8 cellular contexts compared by ENCODE assay signal in the genomic region with DNA sequence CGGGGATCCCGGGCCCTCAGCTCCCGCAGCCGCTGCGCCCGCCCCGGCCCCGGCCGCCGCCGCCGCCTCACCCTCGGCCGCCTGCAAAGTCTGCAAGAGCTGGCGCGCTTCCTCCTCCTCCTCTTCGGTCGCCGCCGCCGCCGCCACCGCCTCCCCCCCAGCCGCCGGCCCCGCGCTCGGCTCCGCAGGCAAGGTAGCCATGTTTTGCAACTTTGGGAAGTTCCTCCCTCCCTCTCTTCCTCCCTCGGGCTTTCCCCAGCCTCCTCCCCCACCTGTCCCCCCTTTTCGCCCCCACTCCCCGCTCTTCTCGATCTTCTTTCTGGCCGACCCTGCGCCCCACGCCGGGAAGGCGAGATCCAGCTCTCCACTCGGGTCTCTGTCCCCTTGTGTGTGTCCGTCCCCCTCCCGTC. TPM values are rescaled to one million over a fixed set of nuclear protein-coding genes. Genes with fewer than 3 reads are reported as not detected.
DNase-seq lines count a peak whose midpoint lies in the region; ATAC-seq, FAIRE-seq and TF ChIP-seq lines count a peak whose summit lies in the region.

No MANE protein-coding gene starts in this region.

- H3K27me3 ChIP-seq in Panc1 (ENCODE audit: control insufficient read depth, insufficient read depth, low read length), result no peaks in the 10 kb centered on the region
- no peaks in the 10 kb centered on the region for H3K27me3 ChIP-seq in K562 (ENCODE audit: control insufficient read depth in 2 of 2, insufficient read depth in 2 of 2, low read length in 2 of 2)
- peaks cover 0 to 32% (median 0%) of the 10 kb centered on the region in 3 donors for H3K27me3 ChIP-seq in stomach

- FAIRE-seq in K562 (lab: Jason Lieb, UNC) (no peak), kidney (lab: Jason Lieb, UNC) (no peak)

- ATAC-seq in Panc1 (no peak), K562 (no peak), GM21825 (IDR thresholded peaks at IDR 0.05; ENCODE audit: unreplicated experiment) (no peak), GM18505 (IDR thresholded peaks at IDR 0.05; ENCODE audit: unreplicated experiment) (no peak)

- H3K9me1 ChIP-seq in K562 (ENCODE audit: control insufficient read depth, insufficient read depth, low read length), result no peaks in the 10 kb centered on the region

- no peak for TF ChIP-seq EP300 in K562 (IDR thresholded peaks at IDR 0.05; ENCODE audit: low read length)
- TF ChIP-seq EP300 in stomach (IDR thresholded peaks at IDR 0.05), result no peak

- no peaks in the 10 kb centered on the region for H4K20me1 ChIP-seq in K562 (replicated peaks; ENCODE audit: control insufficient read depth, insufficient read depth, low read length)

- H3K4me2 ChIP-seq in K562 (ENCODE audit: insufficient read depth, low read length), result peak overlapping the region; percentile 88

- peak overlapping the region; percentile 66 to 77 for H3K4me3 ChIP-seq in Panc1 (ENCODE audit: low read depth in 2 of 2, low read length in 2 of 2)
- H3K4me3 ChIP-seq in K562, result peak overlapping the region; percentile 56
- H3K4me3 ChIP-seq in kidney (ENCODE audit: low read length in 2 of 2), result peak overlapping the region; percentile 82 to 86
- peak overlapping the region; percentile 61 to 85 (median 83) for H3K4me3 ChIP-seq in stomach

- POLR2A ChIA-PET in Panc1 (lab: Charles Lee) (interaction anchor here (0.6 to 1.6 kb wide), 4 partner anchors 38 to 76 kb away, joined by 3 to 7 read pairs (median 3); partner anchors contain the start of genes FBXO46, QPCTL and SNRPD2), K562 (lab: Yijun Ruan, JAX) (interaction anchor here (0.9 to 5.9 kb wide), 5 partner anchors 12 to 86 kb away, joined by 3 to 70 read pairs (median 7); partner anchors contain the start of gene DMPK)

- TF ChIP-seq POLR2A in K562 (conservative IDR thresholded peaks at IDR 0.05) (no peak), stomach (IDR thresholded peaks at IDR 0.05) (no peak), GM18505 (IDR thresholded peaks at IDR 0.05; ENCODE audit: borderline replicate concordance, extremely low read depth, insufficient read depth, insufficient read length) (no peak)

- no TSS peak for BruUV-seq in Panc1 (replicated peaks; lab: Mats Ljungman, UMichigan)
- BruUV-seq in K562 (replicated peaks; lab: Mats Ljungman, UMichigan), result no TSS peak

- H3K4me1 ChIP-seq in Panc1 (ENCODE audit: control insufficient read depth, insufficient read depth, low read length) (peaks cover 42% of the 10 kb centered on the region), K562 (replicated peaks in 1 of 2; ENCODE audit: control insufficient read depth in 2 of 2, insufficient read depth in 2 of 2, low read length in 2 of 2) (peaks cover 10 to 83% of the 10 kb centered on the region in 2 experiments; a peak in 4 of 5 replicates), kidney (ENCODE audit: control insufficient read depth in 1 of 2, insufficient read depth in 1 of 2, low read depth in 1 of 2, low read length in 2 of 2) (peaks cover 12 to 20% of the 10 kb centered on the region in 2 donors), stomach (peaks cover 60 to 92% (median 81%) of the 10 kb centered on the region in 4 donors)

- CTCF ChIA-PET in Panc1 (lab: Charles Lee) (interaction anchor here (0.7 to 2.1 kb wide), 2 partner anchors 76 to 89 kb away, joined by 5 to 13 read pairs; partner anchors contain the start of gene QPCTL), K562 (lab: Yijun Ruan, JAX; ENCODE audit: low intra/inter-chr PET ratio) (interaction anchor here (1.4 to 2.9 kb wide), 2 partner anchors 30 to 309 kb away, joined by 5 to 22 read pairs; no protein-coding TSS in a partner anchor)

- DNase-seq in NCI-H2196 (lab: John Stamatoyannopoulos, UW; ENCODE audit: unreplicated experiment) (peak; percentile 40), NCI-H2196 treated with DMSO at 0.1 percent for 48 hours (lab: John Stamatoyannopoulos, UW; ENCODE audit: unreplicated experiment) (no peak), Panc1 (ENCODE audit: low read depth, low spot score) (no peak), K562 (ENCODE audit: extremely low read depth in 1 of 4, low spot score in 3 of 4) (peak; percentile 38 to 59 (median 45)), kidney (peak; percentile 88), stomach (peak; percentile 54)

- TF ChIP-seq RAD21 in K562 (CRISPR knock-in tag; conservative IDR thresholded peaks at IDR 0.05 in 1 of 2, IDR thresholded peaks at IDR 0.05 in 1 of 2), result no peak

- H3K9me3 ChIP-seq in Panc1 (ENCODE audit: control insufficient read depth, insufficient read depth, low read depth, low read length) (no peaks in the 10 kb centered on the region), K562 (replicated peaks; ENCODE audit: control insufficient read depth, insufficient read depth, low read depth, low read length) (no peaks in the 10 kb centered on the region), kidney (ENCODE audit: control insufficient read depth in 1 of 2, low read length in 2 of 2) (no peaks in the 10 kb centered on the region), stomach (no peaks in the 10 kb centered on the region)

- H2AFZ ChIP-seq in K562 (ENCODE audit: low read depth, low read length), result peak overlapping the region; percentile 58

- WGBS in K562 (ENCODE audit: insufficient coverage, low coverage, missing lambda C conversion rate), result 0% methylated on average over 8 of the region's 41 CpGs
- WGBS in stomach, 5 donors, result 0 to 2% (median 1%) methylated on average over 17 to 36 of the region's 41 CpGs

- H3K9ac ChIP-seq in K562 (ENCODE audit: insufficient read depth in 1 of 2, low read depth in 2 of 2, low read length in 2 of 2), result peak overlapping the region; percentile 69 to 98; a peak in 3 of 4 replicates
- H3K9ac ChIP-seq in kidney (ENCODE audit: low read length in 2 of 2), result peak overlapping the region; percentile 78 to 84

- H3K79me2 ChIP-seq in K562 (ENCODE audit: control insufficient read depth, insufficient read depth, low read length), result peaks cover 17% of the 10 kb centered on the region; the same call in 2 of the 3 replicates

- intact Hi-C loops in Panc1 (cut with micrococcal nuclease; ENCODE audit: unreplicated experiment), result loop anchor here (10.0 kb wide), 1 partner anchor 64 kb away; no protein-coding TSS in a partner anchor
- intact Hi-C loops in K562 (cut with micrococcal nuclease), result no loop called here
- intact Hi-C loops in kidney (cut with DNase I), result no loop called here
- intact Hi-C loops in stomach (cut with DNase I; ENCODE audit: low total_unique reads), result no loop called here

- H3K36me3 ChIP-seq in Panc1 (ENCODE audit: control insufficient read depth, insufficient read depth, low read length), result no peaks in the 10 kb centered on the region; the same call in 1 of the 2 replicates
- peaks cover 6% of the 10 kb centered on the region; the same call in 1 of the 3 replicates for H3K36me3 ChIP-seq in K562 (ENCODE audit: control insufficient read depth, insufficient read depth, low read length)
- H3K36me3 ChIP-seq in kidney (ENCODE audit: control insufficient read depth in 1 of 2, insufficient read depth in 2 of 2, low read length in 2 of 2), result peaks cover 0 to 2% of the 10 kb centered on the region in 2 donors
- H3K36me3 ChIP-seq in stomach, result peaks cover 0 to 24% (median 10%) of the 10 kb centered on the region in 4 donors

- in situ Hi-C loops in Panc1 (cut with HindIII; ENCODE audit: low pct_unique_long_range_greater_than_20kb, low sequenced_read_pairs) (no loop called here), K562 (cut with MboI) (no loop called here)

- no peak for TF ChIP-seq CTCF in Panc1 (IDR thresholded peaks at IDR 0.05)
- no peak for TF ChIP-seq CTCF in K562 (IDR thresholded peaks at IDR 0.05 in 2 of 3, conservative IDR thresholded peaks at IDR 0.05 in 1 of 3; ENCODE audit: insufficient read depth in 2 of 3, low read depth in 1 of 3, low read length in 3 of 3)
- TF ChIP-seq CTCF in kidney (IDR thresholded peaks at IDR 0.05; ENCODE audit: borderline replicate concordance, extremely low read depth, insufficient read depth), result no peak
- TF ChIP-seq CTCF in stomach (IDR thresholded peaks at IDR 0.05), result no peak

- H3K27ac ChIP-seq in Panc1 (ENCODE audit: low read length) (peak overlapping the region; percentile 89), K562 (ENCODE audit: extremely low read depth, low read depth, low read length) (peak overlapping the region; percentile 77), kidney (ENCODE audit: low read depth in 2 of 2, low read length in 2 of 2) (peak overlapping the region; percentile 97 to 99), stomach (peak overlapping the region; percentile 89 to 97 (median 92))

RNA-seq across cellular contexts. Expression of gene SIX5, which starts 0.4 kb away (rescaled TPM):
- total RNA-seq in Panc1 (2021; ENCODE audit: unreplicated experiment), result 38.7 TPM
- 55.2 TPM for polyA plus RNA-seq in Panc1 (2012; ENCODE audit: insufficient read length)
- 4.2 and 17.4 TPM in 2 replicates for total RNA-seq in K562 (2011; cell fraction: chromatin; rRNA removed; ENCODE audit: low replicate concordance)
- total RNA-seq in K562 (2011; cell fraction: nucleolus; rRNA removed), result 13.7 and 19.0 TPM in 2 replicates
- 6.2 and 8.5 TPM in 2 replicates for total RNA-seq in K562 (2011; cell fraction: nucleoplasm; rRNA removed)
- 7.9 and 9.0 TPM in 2 replicates for total RNA-seq in K562 (2014; rRNA removed)
- total RNA-seq in K562 (2014; rRNA removed; fragmentation: Illumina TruSeq; extraction: Trizol), result 1.0 and 1.4 TPM in 2 replicates
- 4.2 and 5.0 TPM in 2 replicates for total RNA-seq in K562 (2015; rRNA removed; fragmentation: Illumina TruSeq; extraction: Trizol)
- total RNA-seq in K562 (2021), result 15.2 and 17.2 TPM in 2 replicates
- 2.5 and 6.1 TPM in 2 replicates for polyA plus RNA-seq in K562 (2011; rRNA removed)
- polyA plus RNA-seq in K562 (2011; cell fraction: cytosol; rRNA removed), result 5.6 and 11.7 TPM in 2 replicates
- polyA plus RNA-seq in K562 (2011; cell fraction: nucleus; rRNA removed), result 22.2 and 28.1 TPM in 2 replicates
- 5.5 and 16.8 TPM in 2 replicates for polyA plus RNA-seq in K562 (2012)
- polyA plus RNA-seq in K562 (2014; fragmentation: Illumina TruSeq; extraction: Trizol), result 7.4 and 12.5 TPM in 2 replicates
- not detected for polyA plus RNA-seq in K562 (2014; fragmentation: Nextera tagmentation; extraction: Ambion mirVana)
- polyA plus RNA-seq in K562 (2014; rRNA removed), result 9.7 and 10.2 TPM in 2 replicates
- polyA minus RNA-seq in K562 (2011; rRNA and poly(A)+ RNA removed), result 0.74 and 0.93 TPM in 2 replicates
- 4.6 and 7.9 TPM in 2 replicates for polyA minus RNA-seq in K562 (2011; cell fraction: cytosol; rRNA and poly(A)+ RNA removed)
- polyA minus RNA-seq in K562 (2011; cell fraction: nucleus; rRNA and poly(A)+ RNA removed), result 7.8 and 10.1 TPM in 2 replicates
- 19.4 TPM for total RNA-seq in kidney
- polyA plus RNA-seq in kidney (ENCODE audit: insufficient read depth, low read depth, low replicate concordance), result 15.2 TPM
- 10 to 100 TPM in 4 of 5 donors, 1 to 10 TPM in 1; 4.0 to 39.1 (median 25.9) TPM for total RNA-seq in stomach
- 10 to 100 TPM; 14.4 to 23.3 (median 16.6) TPM for polyA plus RNA-seq in stomach

RNA-seq across cellular contexts. Expression of gene DMPK, which starts 13.6 kb away (rescaled TPM):
- total RNA-seq in Panc1 (2021; ENCODE audit: unreplicated experiment) (119 TPM), K562 (2014; rRNA removed) (7.7 and 10.9 TPM in 2 replicates), K562 (2014; rRNA removed; fragmentation: Illumina TruSeq; extraction: Trizol) (2.3 and 2.8 TPM in 2 replicates), K562 (2015; rRNA removed; fragmentation: Illumina TruSeq; extraction: Trizol) (7.3 and 8.8 TPM in 2 replicates), K562 (2021) (22.7 and 26.5 TPM in 2 replicates), kidney (63.0 TPM), stomach (100 to 1,000 TPM in 2 of 5 donors, 10 to 100 TPM in 3; 53.1 to 248 (median 72.8) TPM)
- polyA plus RNA-seq in Panc1 (2012; ENCODE audit: insufficient read length), result 151 TPM
- total RNA-seq in K562 (2011; cell fraction: chromatin; rRNA removed; ENCODE audit: low replicate concordance), result 108 and 213 TPM in 2 replicates
- total RNA-seq in K562 (2011; cell fraction: nucleolus; rRNA removed), result 94.9 and 106 TPM in 2 replicates
- 85.3 and 105 TPM in 2 replicates for total RNA-seq in K562 (2011; cell fraction: nucleoplasm; rRNA removed)
- polyA plus RNA-seq in K562 (2011; rRNA removed) (7.0 and 11.2 TPM in 2 replicates), K562 (2014; fragmentation: Illumina TruSeq; extraction: Trizol) (8.0 and 9.1 TPM in 2 replicates), K562 (2014; fragmentation: Nextera tagmentation; extraction: Ambion mirVana) (under 1 TPM; 0.24 to 0.63 TPM), K562 (2014; rRNA removed) (19.1 and 31.3 TPM in 2 replicates), kidney (ENCODE audit: insufficient read depth, low read depth, low replicate concordance) (31.3 TPM), stomach (10 to 100 TPM; 27.2 to 76.9 (median 56.5) TPM)
- 8.7 and 21.2 TPM in 2 replicates for polyA plus RNA-seq in K562 (2011; cell fraction: cytosol; rRNA removed)
- 75.5 and 114 TPM in 2 replicates for polyA plus RNA-seq in K562 (2011; cell fraction: nucleus; rRNA removed)
- 23.7 and 50.9 TPM in 2 replicates for polyA plus RNA-seq in K562 (2012)
- polyA minus RNA-seq in K562 (2011; rRNA and poly(A)+ RNA removed), result 6.7 and 13.0 TPM in 2 replicates
- 5.6 and 7.0 TPM in 2 replicates for polyA minus RNA-seq in K562 (2011; cell fraction: cytosol; rRNA and poly(A)+ RNA removed)
- 16.8 and 17.1 TPM in 2 replicates for polyA minus RNA-seq in K562 (2011; cell fraction: nucleus; rRNA and poly(A)+ RNA removed)

RNA-seq across cellular contexts. Expression of gene DMWD, which starts 24.0 kb away (rescaled TPM):
- total RNA-seq in Panc1 (2021; ENCODE audit: unreplicated experiment) (64.6 TPM), K562 (2014; rRNA removed) (30.5 and 38.4 TPM in 2 replicates), K562 (2014; rRNA removed; fragmentation: Illumina TruSeq; extraction: Trizol) (18.1 and 20.0 TPM in 2 replicates), K562 (2015; rRNA removed; fragmentation: Illumina TruSeq; extraction: Trizol) (19.0 and 20.7 TPM in 2 replicates), K562 (2021) (51.3 and 54.6 TPM in 2 replicates), kidney (60.9 TPM), stomach (10 to 100 TPM in 4 of 5 donors, 1 to 10 TPM in 1; 5.3 to 52.1 (median 27.9) TPM)
- polyA plus RNA-seq in Panc1 (2012; ENCODE audit: insufficient read length), result 40.8 TPM
- 93.8 and 251 TPM in 2 replicates for total RNA-seq in K562 (2011; cell fraction: chromatin; rRNA removed; ENCODE audit: low replicate concordance)
- total RNA-seq in K562 (2011; cell fraction: nucleolus; rRNA removed), result 136 and 149 TPM in 2 replicates
- total RNA-seq in K562 (2011; cell fraction: nucleoplasm; rRNA removed), result 124 and 146 TPM in 2 replicates
- polyA plus RNA-seq in K562 (2011; rRNA removed) (15.6 and 22.6 TPM in 2 replicates), K562 (2014; fragmentation: Illumina TruSeq; extraction: Trizol) (15.4 and 18.7 TPM in 2 replicates), K562 (2014; fragmentation: Nextera tagmentation; extraction: Ambion mirVana) (1 to 10 TPM; 4.7 to 7.9 TPM), K562 (2014; rRNA removed) (27.7 and 32.8 TPM in 2 replicates), kidney (ENCODE audit: insufficient read depth, low read depth, low replicate concordance) (22.2 TPM), stomach (10 to 100 TPM; 12.8 to 17.4 (median 15.9) TPM)
- polyA plus RNA-seq in K562 (2011; cell fraction: cytosol; rRNA removed), result 23.6 and 33.0 TPM in 2 replicates
- 46.4 and 68.1 TPM in 2 replicates for polyA plus RNA-seq in K562 (2011; cell fraction: nucleus; rRNA removed)
- polyA plus RNA-seq in K562 (2012), result 28.7 and 29.1 TPM in 2 replicates
- polyA minus RNA-seq in K562 (2011; rRNA and poly(A)+ RNA removed), result 21.1 and 23.5 TPM in 2 replicates
- 22.7 and 27.3 TPM in 2 replicates for polyA minus RNA-seq in K562 (2011; cell fraction: cytosol; rRNA and poly(A)+ RNA removed)
- polyA minus RNA-seq in K562 (2011; cell fraction: nucleus; rRNA and poly(A)+ RNA removed), result 38.4 and 45.5 TPM in 2 replicates

RNA-seq across cellular contexts. Expression of gene MEIOSIN, which starts 35.4 kb away (rescaled TPM):
- total RNA-seq in Panc1 (2021; ENCODE audit: unreplicated experiment) (not detected), K562 (2014; rRNA removed) (1.6 and 2.4 TPM in 2 replicates), K562 (2014; rRNA removed; fragmentation: Illumina TruSeq; extraction: Trizol) (0.64 and 0.76 TPM in 2 replicates), K562 (2015; rRNA removed; fragmentation: Illumina TruSeq; extraction: Trizol) (0.51 and 0.64 TPM in 2 replicates), K562 (2021) (1.5 and 2.0 TPM in 2 replicates), kidney (not detected), stomach (not detected)
- polyA plus RNA-seq in Panc1 (2012; ENCODE audit: insufficient read length), result not detected
- 0.48 and 1.4 TPM in 2 replicates for total RNA-seq in K562 (2011; cell fraction: chromatin; rRNA removed; ENCODE audit: low replicate concordance)
- 0.66 and 0.67 TPM in 2 replicates for total RNA-seq in K562 (2011; cell fraction: nucleolus; rRNA removed)
- total RNA-seq in K562 (2011; cell fraction: nucleoplasm; rRNA removed), result 0.37 and 0.76 TPM in 2 replicates
- polyA plus RNA-seq in K562 (2011; rRNA removed) (0.20 and 1.4 TPM in 2 replicates), K562 (2014; fragmentation: Illumina TruSeq; extraction: Trizol) (1.8 and 2.2 TPM in 2 replicates), K562 (2014; fragmentation: Nextera tagmentation; extraction: Ambion mirVana) (under 1 TPM; 0.06 to 0.07 TPM), K562 (2014; rRNA removed) (1.2 and 1.6 TPM in 2 replicates), kidney (ENCODE audit: insufficient read depth, low read depth, low replicate concordance) (not detected), stomach (not detected)
- 0.82 and 0.99 TPM in 2 replicates for polyA plus RNA-seq in K562 (2011; cell fraction: cytosol; rRNA removed)
- 0.51 and 0.86 TPM in 2 replicates for polyA plus RNA-seq in K562 (2011; cell fraction: nucleus; rRNA removed)
- polyA plus RNA-seq in K562 (2012), result 1.8 and 3.2 TPM in 2 replicates
- polyA minus RNA-seq in K562 (2011; rRNA and poly(A)+ RNA removed), result 0.21 and 0.54 TPM in 2 replicates
- 1.1 TPM in 1 of 2 replicates, not detected in the other for polyA minus RNA-seq in K562 (2011; cell fraction: cytosol; rRNA and poly(A)+ RNA removed)
- 0.13 and 1.1 TPM in 2 replicates for polyA minus RNA-seq in K562 (2011; cell fraction: nucleus; rRNA and poly(A)+ RNA removed)

RNA-seq across cellular contexts. Expression of gene FBXO46, which starts 38.0 kb away (rescaled TPM):
- total RNA-seq in Panc1 (2021; ENCODE audit: unreplicated experiment) (25.1 TPM), K562 (2014; rRNA removed) (13.2 and 18.5 TPM in 2 replicates), K562 (2014; rRNA removed; fragmentation: Illumina TruSeq; extraction: Trizol) (5.0 and 5.5 TPM in 2 replicates), K562 (2015; rRNA removed; fragmentation: Illumina TruSeq; extraction: Trizol) (7.9 and 8.3 TPM in 2 replicates), K562 (2021) (32.6 and 36.1 TPM in 2 replicates), kidney (16.6 TPM), stomach (10 to 100 TPM in 3 of 5 donors, 1 to 10 TPM in 2; 4.0 to 61.7 (median 12.3) TPM)
- polyA plus RNA-seq in Panc1 (2012; ENCODE audit: insufficient read length), result 11.6 TPM
- total RNA-seq in K562 (2011; cell fraction: chromatin; rRNA removed; ENCODE audit: low replicate concordance), result 16.6 and 30.3 TPM in 2 replicates
- 17.5 and 18.4 TPM in 2 replicates for total RNA-seq in K562 (2011; cell fraction: nucleolus; rRNA removed)
- 21.0 and 36.0 TPM in 2 replicates for total RNA-seq in K562 (2011; cell fraction: nucleoplasm; rRNA removed)
- polyA plus RNA-seq in K562 (2011; rRNA removed) (5.4 and 6.1 TPM in 2 replicates), K562 (2014; fragmentation: Illumina TruSeq; extraction: Trizol) (7.3 and 10.9 TPM in 2 replicates), K562 (2014; fragmentation: Nextera tagmentation; extraction: Ambion mirVana) (1 to 10 TPM; 1.5 to 4.0 TPM), K562 (2014; rRNA removed) (11.8 and 15.6 TPM in 2 replicates), kidney (ENCODE audit: insufficient read depth, low read depth, low replicate concordance) (6.5 TPM), stomach (10 to 100 TPM in 1 of 3 donors, 1 to 10 TPM in 2; 6.3 to 10.1 (median 7.9) TPM)
- polyA plus RNA-seq in K562 (2011; cell fraction: cytosol; rRNA removed), result 10.2 and 11.6 TPM in 2 replicates
- polyA plus RNA-seq in K562 (2011; cell fraction: nucleus; rRNA removed), result 19.1 and 20.0 TPM in 2 replicates
- polyA plus RNA-seq in K562 (2012), result 9.1 and 13.3 TPM in 2 replicates
- 3.9 and 4.7 TPM in 2 replicates for polyA minus RNA-seq in K562 (2011; rRNA and poly(A)+ RNA removed)
- 6.2 and 6.7 TPM in 2 replicates for polyA minus RNA-seq in K562 (2011; cell fraction: cytosol; rRNA and poly(A)+ RNA removed)
- 4.8 and 8.6 TPM in 2 replicates for polyA minus RNA-seq in K562 (2011; cell fraction: nucleus; rRNA and poly(A)+ RNA removed)

Comparison
In these comparisons a context has a peak if more than half of its experiments do, and no peak if none do; other contexts are left out.
1. DNase-seq: peak in NCI-H2196 (single experiment), K562 (4 of 4), kidney (single experiment) and stomach (single experiment); none in NCI-H2196 treated with DMSO at 0.1 percent for 48 hours (single experiment) and Panc1 (single experiment).
2. Peak in every context shown above with its lines, with median percentiles within 50 percentile points of each other: H3K27ac ChIP-seq and H3K4me3 ChIP-seq.